ENCODE assay signal across 18 cellular contexts in genomic region chr1:8627728-8628127, GRCh38.
DNase-seq lines count a peak whose midpoint lies in the region; ATAC-seq and TF ChIP-seq lines count a peak whose summit lies in the region.
"Had no signal": no experiment of that assay in that cellular context is flagged by ENCODE, and none has a peak within 500 bp of the region (broad histone marks: within the 10 kb centered on the region; RNA-seq: fewer than 3 reads in every experiment).

No MANE protein-coding gene starts in this region.

- H3K4me3 ChIP-seq in Caco-2 (ENCODE audit: low read depth, low read length), result no peak overlapping the region
- H3K4me3 ChIP-seq in smooth muscle cell, result no peak overlapping the region
- no peak overlapping the region for H3K4me3 ChIP-seq in ovary
- no peak overlapping the region for H3K4me3 ChIP-seq in psoas muscle
- H3K4me3 ChIP-seq: vagina had no signal

- H3K36me3 Mint-ChIP-seq in Caco-2 (ENCODE audit: insufficient read depth, unreplicated experiment), result peaks cover 9% of the 10 kb centered on the region

- intact Hi-C loops in Caco-2 (cut with micrococcal nuclease; ENCODE audit: unreplicated experiment) (loop anchor here (5.0 kb wide), 3 partner anchors 45 to 75 kb away; no protein-coding TSS in a partner anchor), ovary (cut with DNase I) (no loop called here), psoas muscle (cut with DNase I) (no loop called here)

- peaks cover 47% of the 10 kb centered on the region for H3K4me1 Mint-ChIP-seq in Caco-2 (ENCODE audit: low read depth, unreplicated experiment)

- no peaks in the 10 kb centered on the region for H3K9me3 ChIP-seq in Caco-2
- no peaks in the 10 kb centered on the region for H3K9me3 ChIP-seq in smooth muscle cell (replicated peaks; ENCODE audit: low read depth)
- no peaks in the 10 kb centered on the region for H3K9me3 ChIP-seq in ovary
- H3K9me3 ChIP-seq in psoas muscle, result no peaks in the 10 kb centered on the region
- H3K9me3 ChIP-seq: vagina had no signal

- CTCF ChIA-PET in Caco-2 (lab: Charles Lee), result interaction anchor here (1.0 kb wide), 1 partner anchor 37 kb away, joined by 3 read pairs; no protein-coding TSS in a partner anchor

- no peak for TF ChIP-seq EP300 in ovary (IDR thresholded peaks at IDR 0.05)

- H3K27ac Mint-ChIP-seq in Caco-2 (ENCODE audit: unreplicated experiment), result peak overlapping the region; percentile 96
- H3K27ac Mint-ChIP-seq: activated naive CD8-positive, alpha-beta T cell; CD8-positive, alpha-beta T cell; T-helper 17 cell had no signal

- no peak for TF ChIP-seq CTCF in Caco-2 (IDR thresholded peaks at IDR 0.05; ENCODE audit: insufficient read depth in 1 of 2, low read depth in 1 of 2, low read length in 1 of 2, severe bottlenecking in 1 of 2, unreplicated experiment in 1 of 2)
- no peak for TF ChIP-seq CTCF in smooth muscle cell (IDR thresholded peaks at IDR 0.05; ENCODE audit: borderline replicate concordance, insufficient read depth, poor library complexity, severe bottlenecking)
- no peak for TF ChIP-seq CTCF in ovary (IDR thresholded peaks at IDR 0.05)
- TF ChIP-seq CTCF in psoas muscle (IDR thresholded peaks at IDR 0.05), result no peak

- no peak overlapping the region for H3K4me3 Mint-ChIP-seq in Caco-2 (ENCODE audit: unreplicated experiment)
- H3K4me3 Mint-ChIP-seq: activated naive CD8-positive, alpha-beta T cell; CD8-positive, alpha-beta T cell; T-helper 17 cell had no signal

- H3K27me3 ChIP-seq in Caco-2 (replicated peaks; ENCODE audit: control insufficient read depth, insufficient read depth, low read length) (no peaks in the 10 kb centered on the region), smooth muscle cell (ENCODE audit: low read depth) (no peaks in the 10 kb centered on the region), ovary (no peaks in the 10 kb centered on the region), psoas muscle (ENCODE audit: insufficient read depth in 3 of 3, low read length in 2 of 3) (no peaks in the 10 kb centered on the region)
- H3K27me3 ChIP-seq: vagina had no signal

- no peak for TF ChIP-seq POLR2A in ovary (IDR thresholded peaks at IDR 0.05)

- DNase-seq in Caco-2 (no peak), NCI-H510A (lab: John Stamatoyannopoulos, UW) (peak; percentile 73), kidney tubule cell (ENCODE audit: low spot score) (peak; percentile 38), smooth muscle cell (lab: John Stamatoyannopoulos, UW; ENCODE audit: unreplicated experiment) (no peak), ovary (no peak), psoas muscle (no peak)
- DNase-seq: activated CD8-positive, alpha-beta memory T cell treated with anti-CD3 and anti-CD28 coated beads for 24 hours; CD8-positive, alpha-beta T cell; DMS79; HFFc6; NCI-H1105; stimulated activated CD4-positive, alpha-beta T cell treated with anti-CD3 and anti-CD28 coated beads, Interleukin-2, amount 100 ng/mL, for 48 hours; T-helper 17 cell had no signal

- no peaks in the 10 kb centered on the region for H3K9me3 Mint-ChIP-seq in Caco-2 (ENCODE audit: unreplicated experiment)
- H3K9me3 Mint-ChIP-seq: CD8-positive, alpha-beta T cell; HFFc6 had no signal

- H3K9ac ChIP-seq in smooth muscle cell (ENCODE audit: low read depth), result no peak overlapping the region

- POLR2A ChIA-PET in Caco-2 (lab: Charles Lee), result no interaction called here

- H3K27ac ChIP-seq in smooth muscle cell (ENCODE audit: low read depth), result peak overlapping the region; percentile 87
- no peak overlapping the region for H3K27ac ChIP-seq in ovary
- no peak overlapping the region for H3K27ac ChIP-seq in psoas muscle
- H3K27ac ChIP-seq: vagina had no signal

- H2AFZ ChIP-seq in smooth muscle cell (ENCODE audit: low read depth), result no peak overlapping the region

- no peaks in the 10 kb centered on the region for H3K36me3 ChIP-seq in Caco-2 (ENCODE audit: control insufficient read depth, insufficient read depth, low read length)
- no peaks in the 10 kb centered on the region for H3K36me3 ChIP-seq in smooth muscle cell (ENCODE audit: low read depth)
- no peaks in the 10 kb centered on the region for H3K36me3 ChIP-seq in ovary
- no peaks in the 10 kb centered on the region for H3K36me3 ChIP-seq in psoas muscle (ENCODE audit: insufficient read depth in 1 of 2, low read depth in 1 of 2)
- H3K36me3 ChIP-seq: vagina had no signal

- 79% methylated on average over 5 of the region's 5 CpGs for WGBS in smooth muscle cell (ENCODE audit: low lambda C conversion rate)
- WGBS in ovary, 3 donors, result 71 to 74% (median 71%) methylated on average over 5 of the region's 5 CpGs
- WGBS in psoas muscle, 3 donors, result 78 to 82% (median 82%) methylated on average over 5 of the region's 5 CpGs

- H3K4me2 ChIP-seq in smooth muscle cell, result peak overlapping the region; percentile 64

- peaks cover 56% of the 10 kb centered on the region for H4K20me1 ChIP-seq in smooth muscle cell (ENCODE audit: low read depth)

- no peak for ATAC-seq in HG03442 (IDR thresholded peaks at IDR 0.05; ENCODE audit: unreplicated experiment)
- ATAC-seq in psoas muscle, result no peak
- ATAC-seq in HG02938 (IDR thresholded peaks at IDR 0.05; ENCODE audit: unreplicated experiment), result no peak
- ATAC-seq: activated CD4-positive, CD25-positive, alpha-beta regulatory T cell treated with anti-CD3 and anti-CD28 coated beads, Interleukin-2, amount 50 U/mL, for 24 hours; CD8-positive, alpha-beta T cell; T-helper 17 cell had no signal

- H3K4me1 ChIP-seq in Caco-2 (peaks cover 61% of the 10 kb centered on the region), smooth muscle cell (ENCODE audit: low read depth) (peaks cover 53% of the 10 kb centered on the region), ovary (ENCODE audit: insufficient read depth) (peaks cover 16% of the 10 kb centered on the region), psoas muscle (peaks cover 41% of the 10 kb centered on the region)

- H3F3A ChIP-seq in smooth muscle cell (ENCODE audit: low read depth), result peaks cover 17% of the 10 kb centered on the region

- no TSS peak for BruUV-seq in Caco-2 (replicated peaks; lab: Mats Ljungman, UMichigan)

- peaks cover 70% of the 10 kb centered on the region for H3K79me2 ChIP-seq in smooth muscle cell (ENCODE audit: low read depth)

- H3K27me3 Mint-ChIP-seq in Caco-2 (ENCODE audit: insufficient read depth, unreplicated experiment), result no peaks in the 10 kb centered on the region
- H3K27me3 Mint-ChIP-seq: activated naive CD8-positive, alpha-beta T cell; T-helper 17 cell had no signal

Comparison
In these comparisons a context has a peak if more than half of its experiments do, and no peak if none do; other contexts are left out.
1. DNase-seq: peak in NCI-H510A (single experiment) and kidney tubule cell (single experiment); none in Caco-2 (0 of 2), smooth muscle cell (single experiment), ovary (0 of 5) and psoas muscle (0 of 2).